In genomic region chr4:81351653-81352455, GRCh38 we compare ENCODE assay signal across 8 cellular contexts.
DNase-seq lines count a peak whose midpoint lies in the region; ATAC-seq and TF ChIP-seq lines count a peak whose summit lies in the region.

No MANE protein-coding gene starts in this region.

- no TSS peak for BruUV-seq in Calu3 (replicated peaks; lab: Mats Ljungman, UMichigan)

- no peaks in the 10 kb centered on the region for H3K4me1 Mint-ChIP-seq in Calu3 (ENCODE audit: low read depth, unreplicated experiment)
- peaks cover 5 to 7% of the 10 kb centered on the region in 2 donors for H3K4me1 Mint-ChIP-seq in natural killer cell

- H3K4me3 Mint-ChIP-seq in Calu3 (ENCODE audit: low read depth, unreplicated experiment) = no peak overlapping the region
- H3K4me3 Mint-ChIP-seq in natural killer cell = no peak overlapping the region

- TF ChIP-seq CTCF in Calu3 (IDR thresholded peaks at IDR 0.05; ENCODE audit: unreplicated experiment) (no peak), epithelial cell of proximal tubule (conservative IDR thresholded peaks at IDR 0.05; ENCODE audit: low read depth, low read length) (peak; percentile 96), natural killer cell (IDR thresholded peaks at IDR 0.05) (peak; percentile 90)

- CTCF ChIA-PET in Calu3 (lab: Charles Lee) = interaction anchor here (0.7 to 2.5 kb wide), 6 partner anchors 18 to 986 kb away, joined by 3 to 24 read pairs (median 4); no protein-coding TSS in a partner anchor

- H3K36me3 Mint-ChIP-seq in Calu3 (ENCODE audit: insufficient read depth, unreplicated experiment) = no peaks in the 10 kb centered on the region
- no peaks in the 10 kb centered on the region for H3K36me3 Mint-ChIP-seq in natural killer cell

- H3K27ac Mint-ChIP-seq in Calu3 (ENCODE audit: unreplicated experiment) (no peak overlapping the region), natural killer cell (no peak overlapping the region)

- H3K9me3 Mint-ChIP-seq in Calu3 (ENCODE audit: low read depth, unreplicated experiment) (no peaks in the 10 kb centered on the region), natural killer cell (no peaks in the 10 kb centered on the region)

- intact Hi-C loops in Calu3 (cut with micrococcal nuclease; ENCODE audit: unreplicated experiment) (loop anchor here (1.0 to 2.0 kb wide), 2 partner anchors 135 to 283 kb away; no protein-coding TSS in a partner anchor), natural killer cell (cut with micrococcal nuclease) (loop anchor here (2.0 kb wide), 1 partner anchor 989 kb away; no protein-coding TSS in a partner anchor)

- no peak overlapping the region for H3K4me3 ChIP-seq in epithelial cell of proximal tubule (ENCODE audit: low read depth, low read length)

- peak; percentile 61 for DNase-seq in Calu3
- DNase-seq in NCI-H82 treated with DMSO at 0.1 percent for 48 hours (lab: John Stamatoyannopoulos, UW; ENCODE audit: unreplicated experiment) = peak; percentile 49
- peak; percentile 30 for DNase-seq in activated CD8-positive, alpha-beta memory T cell treated with anti-CD3 and anti-CD28 coated beads, Interleukin-2, amount 50 U/mL, for 24 hours (ENCODE audit: extremely low read depth)
- no peak for DNase-seq in epithelial cell of proximal tubule (ENCODE audit: low read depth)
- DNase-seq in natural killer cell = peak; percentile 40
- DNase-seq in stimulated activated naive CD4-positive, alpha-beta T cell (lab: John Stamatoyannopoulos, UW) = peak; percentile 3 to 63 (median 32)

- H3K27me3 Mint-ChIP-seq in Calu3 (ENCODE audit: unreplicated experiment) (peaks cover 7% of the 10 kb centered on the region), natural killer cell (ENCODE audit: low read depth in 2 of 2) (peaks cover 6 to 15% of the 10 kb centered on the region in 2 donors)

- ATAC-seq in GM19455 (IDR thresholded peaks at IDR 0.05; ENCODE audit: unreplicated experiment) (peak; percentile 91), HG03521 (IDR thresholded peaks at IDR 0.05; ENCODE audit: unreplicated experiment) (peak; percentile 82), natural killer cell (peak; percentile 50 to 77 (median 70))
